Comparison of ENCODE assay signal across 1 cellular context in genomic region chr6:47420394-47421371, GRCh38.
TF ChIP-seq lines count a peak whose summit lies in the region.

No MANE protein-coding gene starts in this region.

TF ChIP-seq in K562, 482 proteins besides CTCF, POLR2A, EP300 and RAD21 (continued from another document and continues in another):
- TF ChIP-seq PATZ1 (CRISPR knock-in tag; IDR thresholded peaks at IDR 0.05; ENCODE audit: borderline replicate concordance) (no peak), MED1 (CRISPR knock-in tag; IDR thresholded peaks at IDR 0.05; ENCODE audit: borderline replicate concordance) (no peak), NRF1 (conservative IDR thresholded peaks at IDR 0.05 in 1 of 2, IDR thresholded peaks at IDR 0.05 in 1 of 2) (no peak), NFIC (IDR thresholded peaks at IDR 0.05) (peak; percentile 94), THRAP3 (IDR thresholded peaks at IDR 0.05; ENCODE audit: borderline replicate concordance) (peak; percentile 81; the same call in 1 of the 2 replicates), HDAC2 (IDR thresholded peaks at IDR 0.05) (peak; percentile 97), NFIX (CRISPR knock-in tag; IDR thresholded peaks at IDR 0.05; ENCODE audit: low read depth) (no peak), CGGBP1 (CRISPR knock-in tag; IDR thresholded peaks at IDR 0.05) (no peak), KAT7 (CRISPR knock-in tag; IDR thresholded peaks at IDR 0.05; ENCODE audit: borderline replicate concordance) (no peak; the same call in 1 of the 2 replicates), TGIF2 (CRISPR knock-in tag; IDR thresholded peaks at IDR 0.05) (no peak), ARID4B (CRISPR knock-in tag; IDR thresholded peaks at IDR 0.05) (no peak), NR2F6 (CRISPR knock-in tag; IDR thresholded peaks at IDR 0.05) (no peak), DACH1 (IDR thresholded peaks at IDR 0.05; ENCODE audit: partially characterized antibody) (peak; percentile 98), ZFP1 (CRISPR knock-in tag; IDR thresholded peaks at IDR 0.05) (no peak), BCLAF1 (IDR thresholded peaks at IDR 0.05; ENCODE audit: borderline replicate concordance in 1 of 2, control insufficient read depth in 1 of 2, low read depth in 2 of 2, low read length in 1 of 2) (no peak), FOXP4 (CRISPR knock-in tag; IDR thresholded peaks at IDR 0.05; ENCODE audit: borderline replicate concordance) (no peak), RBM15 (IDR thresholded peaks at IDR 0.05; ENCODE audit: insufficient read depth, low read length) (no peak), SNRNP70 (optimal IDR thresholded peaks at IDR 0.05; ENCODE audit: low read depth, low read length) (no peak), MYNN (IDR thresholded peaks at IDR 0.05) (peak; percentile 84), MYNN (CRISPR knock-in tag; IDR thresholded peaks at IDR 0.05) (no peak), JUND (IDR thresholded peaks at IDR 0.05; ENCODE audit: borderline replicate concordance, low read depth, low read length) (peak; percentile 99), JUND (tag; IDR thresholded peaks at IDR 0.05; ENCODE audit: borderline replicate concordance, low read depth, low read length) (peak; percentile 96; the same call in 2 of the 3 replicates), E4F1 (CRISPR knock-in tag; IDR thresholded peaks at IDR 0.05; ENCODE audit: borderline replicate concordance) (no peak), HNRNPLL (IDR thresholded peaks at IDR 0.05; ENCODE audit: low read depth, low read length, poor library complexity, severe bottlenecking) (no peak), ZBTB8A (IDR thresholded peaks at IDR 0.05; ENCODE audit: partially characterized antibody) (no peak), BRCA1 (IDR thresholded peaks at IDR 0.05) (no peak), BRCA1 (CRISPR knock-in tag; IDR thresholded peaks at IDR 0.05) (no peak), MCM5 (IDR thresholded peaks at IDR 0.05; ENCODE audit: low read depth) (no peak), OTX1 (CRISPR knock-in tag; IDR thresholded peaks at IDR 0.05) (no peak), ZNF282 (CRISPR knock-in tag; IDR thresholded peaks at IDR 0.05) (no peak), TRIM25 (IDR thresholded peaks at IDR 0.05; ENCODE audit: borderline replicate concordance) (no peak), PCBP1 (IDR thresholded peaks at IDR 0.05; ENCODE audit: low read depth, low read length, poor library complexity, severe bottlenecking) (no peak), ZSCAN32 (CRISPR knock-in tag; IDR thresholded peaks at IDR 0.05) (no peak), ZMIZ1 (IDR thresholded peaks at IDR 0.05; ENCODE audit: low read depth in 2 of 2, low read length in 2 of 2) (peak in 1 of 2 experiments; percentile 97; a peak in 2 of 4 replicates), MLX (CRISPR knock-in tag; conservative IDR thresholded peaks at IDR 0.05) (no peak), ATF1 (CRISPR knock-in tag; IDR thresholded peaks at IDR 0.05) (no peak), ATF1 (tag; IDR thresholded peaks at IDR 0.05) (peak; percentile 56; the same call in 1 of the 2 replicates), WHSC1 (IDR thresholded peaks at IDR 0.05; ENCODE audit: low read length) (no peak), JUNB (CRISPR knock-in tag; conservative IDR thresholded peaks at IDR 0.05) (no peak), ZNF184 (CRISPR knock-in tag; IDR thresholded peaks at IDR 0.05) (no peak), SAFB2 (IDR thresholded peaks at IDR 0.05; ENCODE audit: borderline replicate concordance, low read depth, low read length, severe bottlenecking) (no peak), HMG20A (CRISPR knock-in tag; conservative IDR thresholded peaks at IDR 0.05) (no peak), ZNF764 (CRISPR knock-in tag; IDR thresholded peaks at IDR 0.05; ENCODE audit: low read depth) (no peak), TEAD1 (CRISPR knock-in tag; IDR thresholded peaks at IDR 0.05) (peak; percentile 65 to 95; a peak in 3 of 4 replicates), SMAD2 (IDR thresholded peaks at IDR 0.05; ENCODE audit: low read depth, low read length) (no peak)
